ENCODE assay signal across 13 cellular contexts in genomic region chr9:19992556-19992955, GRCh38.
DNase-seq lines count a peak whose midpoint lies in the region; ATAC-seq, FAIRE-seq and TF ChIP-seq lines count a peak whose summit lies in the region.
"Had no signal": no experiment of that assay in that cellular context is flagged by ENCODE, and none has a peak within 500 bp of the region (broad histone marks: within the 10 kb centered on the region; RNA-seq: fewer than 3 reads in every experiment).

No MANE protein-coding gene starts in this region.

- H2AFZ ChIP-seq in ACC112 (ENCODE audit: low read length, unreplicated experiment), result no peak overlapping the region

- H3K36me3 Mint-ChIP-seq in natural killer cell, result no peaks in the 10 kb centered on the region

- intact Hi-C loops in natural killer cell (cut with micrococcal nuclease), result no loop called here

- H3K9me3 Mint-ChIP-seq in natural killer cell, result peaks cover 0 to 2% of the 10 kb centered on the region in 2 donors

- DNase-seq in EH (ENCODE audit: low read depth) (peak; percentile 80), RCC 7860 (ENCODE audit: low spot score) (peak; percentile 94), fibroblast of gingiva (ENCODE audit: low read depth) (peak; percentile 73), NCI-H748 treated with DMSO at 0.1 percent for 48 hours (lab: John Stamatoyannopoulos, UW) (no peak), natural killer cell (no peak)
- DNase-seq: amygdala, NCI-H187, stomach had no signal

- no peak overlapping the region for H3K27ac Mint-ChIP-seq in natural killer cell
- H3K27ac Mint-ChIP-seq: natural killer cell treated with Interleukin-12 subunit alpha and Interleukin-12 subunit beta and Interleukin-15 and Interleukin-18, amount 100 ng/mL, for 72 hours had no signal

- H3K4me3 Mint-ChIP-seq in natural killer cell, result no peak overlapping the region
- H3K4me3 Mint-ChIP-seq: natural killer cell treated with Interleukin-12 subunit alpha and Interleukin-12 subunit beta and Interleukin-15 and Interleukin-18, amount 100 ng/mL, for 72 hours had no signal

- peak; percentile 98 for FAIRE-seq in RCC 7860 (lab: Jason Lieb, UNC)
- FAIRE-seq: GM12892 had no signal

- peak overlapping the region; percentile 58 for H3K27ac ChIP-seq in ACC112 (ENCODE audit: low read depth, low read length)
- H3K27ac ChIP-seq: stomach had no signal

- no peaks in the 10 kb centered on the region for H3K79me2 ChIP-seq in ACC112 (ENCODE audit: control insufficient read depth, insufficient read depth, low read length, unreplicated experiment)

- no peaks in the 10 kb centered on the region for H3K27me3 ChIP-seq in ACC112 (ENCODE audit: insufficient read depth, low read length)
- H3K27me3 ChIP-seq: stomach had no signal

- H3K4me1 ChIP-seq in ACC112 (ENCODE audit: control insufficient read depth, insufficient read depth, low read length, unreplicated experiment), result peaks cover 32% of the 10 kb centered on the region
- H3K4me1 ChIP-seq: stomach had no signal

- H3K36me3 ChIP-seq in ACC112 (ENCODE audit: insufficient read depth, low read length), result no peaks in the 10 kb centered on the region
- H3K36me3 ChIP-seq: stomach had no signal

- no peaks in the 10 kb centered on the region for H3K4me1 Mint-ChIP-seq in natural killer cell

- peaks cover 0 to 9% of the 10 kb centered on the region in 2 donors for H3K27me3 Mint-ChIP-seq in natural killer cell (ENCODE audit: low read depth in 2 of 2)

- ATAC-seq in natural killer cell, result no peak
- ATAC-seq in GM19397 (IDR thresholded peaks at IDR 0.05; ENCODE audit: unreplicated experiment), result no peak
- ATAC-seq in GM21717 (IDR thresholded peaks at IDR 0.05; ENCODE audit: unreplicated experiment), result no peak

- TF ChIP-seq CTCF in natural killer cell (IDR thresholded peaks at IDR 0.05), result no peak

- H3K4me3 ChIP-seq in ACC112 (ENCODE audit: low read depth, low read length), result no peak overlapping the region
- H3K4me3 ChIP-seq: stomach had no signal

Comparison
In these comparisons a context has a peak if more than half of its experiments do, and no peak if none do; other contexts are left out.
1. DNase-seq: peak in EH (single experiment), RCC 7860 (single experiment) and fibroblast of gingiva (single experiment); none in NCI-H748 treated with DMSO at 0.1 percent for 48 hours (single experiment) and natural killer cell (single experiment).